ENCODE assay signal across 15 cellular contexts in genomic region chr10:131174211-131174565, GRCh38.
DNase-seq lines count a peak whose midpoint lies in the region; TF ChIP-seq lines count a peak whose summit lies in the region.
"Had no signal": no experiment of that assay in that cellular context is flagged by ENCODE, and none has a peak within 500 bp of the region (broad histone marks: within the 10 kb centered on the region; RNA-seq: fewer than 3 reads in every experiment).

No MANE protein-coding gene starts in this region.

- TF ChIP-seq CTCF in coronary artery (IDR thresholded peaks at IDR 0.05) (no peak), spleen (IDR thresholded peaks at IDR 0.05 in 8 of 11, conservative IDR thresholded peaks at IDR 0.05 in 3 of 11) (no peak)

- peak overlapping the region in 6 of 11 experiments; percentile 2 to 51 (median 28); a peak in 8 of 22 replicates for H3K27ac ChIP-seq in BLaER1 treated with 17β-estradiol and CSF1 and Interleukin-3, amounts not matched to agents 10 nM and 100 nM
- H3K27ac ChIP-seq in coronary artery (no peak overlapping the region), spleen (no peak overlapping the region)
- H3K27ac ChIP-seq: KMS-11 had no signal

- H3K4me3 ChIP-seq in BLaER1 treated with 17β-estradiol and CSF1 and Interleukin-3, amounts not matched to agents 10 nM and 100 nM: no peak overlapping the region; a peak in 1 of 20 replicates
- H3K4me3 ChIP-seq in coronary artery (no peak overlapping the region), spleen (no peak overlapping the region)

- H3K4me2 ChIP-seq in BLaER1 treated with 17β-estradiol and CSF1 and Interleukin-3, amounts not matched to agents 10 nM and 100 nM: peak overlapping the region; percentile 29 to 94 (median 84); a peak in 20 of 22 replicates
- H3K4me2 ChIP-seq: KMS-11 had no signal

- TF ChIP-seq POLR2A in spleen (IDR thresholded peaks at IDR 0.05): no peak

- WGBS in spleen, 5 donors: 69 to 90% (median 76%) methylated on average over 8 to 13 of the region's 13 CpGs

- H3K4me1 ChIP-seq in BLaER1 treated with 17β-estradiol and CSF1 and Interleukin-3, amounts not matched to agents 10 nM and 100 nM: peaks cover 32 to 89% (median 78%) of the 10 kb centered on the region in 10 experiments
- peaks cover 0 to 7% (median 0%) of the 10 kb centered on the region in 6 donors for H3K4me1 ChIP-seq in spleen

- no peaks in the 10 kb centered on the region for H4K20me1 ChIP-seq in BLaER1 treated with 17β-estradiol and CSF1 and Interleukin-3, amounts not matched to agents 10 nM and 100 nM

- intact Hi-C loops in spleen (cut with DNase I; ENCODE audit: low total_unique reads): no loop called here

- peak overlapping the region in 5 of 11 experiments; percentile 21 to 56 (median 48); a peak in 8 of 22 replicates for H3K9ac ChIP-seq in BLaER1 treated with 17β-estradiol and CSF1 and Interleukin-3, amounts not matched to agents 10 nM and 100 nM
- H3K9ac ChIP-seq: KMS-11 had no signal

- peaks cover 0 to 30% (median 0%) of the 10 kb centered on the region in 11 experiments; a peak in 6 of 22 replicates for H3K27me3 ChIP-seq in BLaER1 treated with 17β-estradiol and CSF1 and Interleukin-3, amounts not matched to agents 10 nM and 100 nM
- H3K27me3 ChIP-seq in spleen (replicated peaks in 1 of 7): no peaks in the 10 kb centered on the region

- DNase-seq in coronary artery (ENCODE audit: low spot score) (peak; percentile 24), mesenteric fat pad (ENCODE audit: low spot score) (peak; percentile 79), spleen (peak; percentile 61), NCI-H1105 (lab: John Stamatoyannopoulos, UW) (no peak), activated gamma-delta T cell (lab: John Stamatoyannopoulos, UW) (no peak)
- DNase-seq in activated effector memory CD4-positive, alpha-beta T cell treated with Interleukin-2 at 50 U/mL for 16 hours: no peak
- DNase-seq: EL, NCI-H1092 treated with DMSO at 0.1 percent for 48 hours, NCI-H146, NCI-H2029, NCI-H226, NCI-H510A treated with DMSO at 0.1 percent for 48 hours, NCI-H748 treated with DMSO at 0.1 percent for 48 hours had no signal

- H3K9me3 ChIP-seq in BLaER1 treated with 17β-estradiol and CSF1 and Interleukin-3, amounts not matched to agents 10 nM and 100 nM (replicated peaks in 1 of 11): peaks cover 0 to 7% (median 0%) of the 10 kb centered on the region in 11 experiments; a peak in 4 of 22 replicates
- H3K9me3 ChIP-seq in spleen: peaks cover 0 to 8% (median 0%) of the 10 kb centered on the region in 8 donors

- H3K36me3 ChIP-seq in BLaER1 treated with 17β-estradiol and CSF1 and Interleukin-3, amounts not matched to agents 10 nM and 100 nM: no peaks in the 10 kb centered on the region
- H3K36me3 ChIP-seq in spleen: no peaks in the 10 kb centered on the region

Comparison
In these comparisons a context has a peak if more than half of its experiments do, and no peak if none do; other contexts are left out.
1. H3K27ac ChIP-seq: peak in BLaER1 treated with 17β-estradiol and CSF1 and Interleukin-3, amounts not matched to agents 10 nM and 100 nM (6 of 11); none in coronary artery (0 of 2) and spleen (0 of 8).
2. DNase-seq: peak in coronary artery (single experiment), mesenteric fat pad (single experiment) and spleen (single experiment); none in NCI-H1105 (single experiment), activated gamma-delta T cell (single experiment) and activated effector memory CD4-positive, alpha-beta T cell treated with Interleukin-2 at 50 U/mL for 16 hours (single experiment).